Comparison of ENCODE assay signal across 23 cellular contexts in the genomic region with DNA sequence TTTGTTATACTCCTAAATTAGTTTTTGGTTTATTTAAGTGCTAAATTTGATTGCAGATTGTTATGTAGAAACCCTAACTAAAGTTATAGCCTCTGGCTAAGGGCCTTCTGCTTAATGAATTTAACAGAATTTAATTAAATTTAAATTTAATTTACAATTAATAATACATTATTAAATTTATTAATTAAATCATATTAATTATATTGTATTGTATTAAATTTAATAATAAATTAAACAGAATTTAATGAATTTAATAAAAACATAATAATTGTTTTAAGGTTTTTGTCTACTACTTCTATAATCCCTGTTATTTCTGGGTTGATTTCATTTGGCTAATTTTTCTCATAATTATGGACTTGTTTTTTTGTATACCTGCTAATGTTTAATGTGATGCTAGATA.
"Had no signal": no experiment of that assay in that cellular context is flagged by ENCODE, and none has a peak within 500 bp of the region (broad histone marks: within the 10 kb centered on the region; RNA-seq: fewer than 3 reads in every experiment).

No MANE protein-coding gene starts in this region.

- FAIRE-seq: HTR-8/SVneo, K562 had no signal

- H3K9me3 ChIP-seq: SJCRH30 had no signal

- H3K36me3 ChIP-seq: SJCRH30 had no signal

- H3K27me3 ChIP-seq: SJCRH30 had no signal

- H3K9ac ChIP-seq: KMS-11 had no signal

- H3K4me1 ChIP-seq: SJCRH30 had no signal

- H3K4me3 ChIP-seq: K562, SJCRH30 had no signal

- H3K27ac ChIP-seq: HL-60, KMS-11, RWPE1, SJCRH30 had no signal

- ATAC-seq: K562, Panc1, SK-N-SH treated with all-trans-retinoic acid at 6 μM for 48 hours had no signal

- DNase-seq: Kasumi-1, MM.1S, NCI-H1092 treated with DMSO at 0.1 percent for 48 hours, NCI-H1436, NCI-H187, NCI-H2029, NCI-H2081 treated with DMSO at 0.1 percent for 48 hours, NCI-H2171, NCI-H226, NCI-H446, NCI-H510A, NCI-H524 treated with DMSO at 0.1 percent for 48 hours, NCI-H69, NCI-H774, SHP77 treated with DMSO at 0.1 percent for 48 hours, SJCRH30 had no signal

- H3K4me2 ChIP-seq: KMS-11 had no signal
